ENCODE assay signal across 24 cellular contexts in the genomic region with DNA sequence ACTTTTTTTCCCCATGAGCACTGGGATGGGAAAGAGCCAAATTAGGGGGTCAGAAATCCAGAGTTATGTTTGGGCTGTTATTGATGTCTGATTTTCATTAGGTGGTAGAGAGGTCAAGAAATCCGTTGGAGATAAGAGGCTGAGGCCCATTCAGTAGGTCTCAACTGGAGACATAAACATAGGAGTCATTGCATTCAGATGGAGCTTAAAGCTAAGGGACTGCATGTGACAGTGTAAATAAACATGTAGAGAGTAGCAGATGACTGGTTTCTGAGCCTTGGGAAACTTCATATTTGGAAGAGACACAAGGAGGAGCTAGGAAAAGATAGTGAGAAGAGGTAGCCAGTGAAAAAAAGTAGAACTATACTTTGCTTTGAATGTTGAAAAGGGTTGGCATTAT. TPM values are rescaled to one million over a fixed set of nuclear protein-coding genes. Genes with fewer than 3 reads are reported as not detected.
A peak's percentile ranks its signal among the peaks of the same experiment; 100 is the strongest.
DNase-seq lines count a peak whose midpoint lies in the region; ATAC-seq, FAIRE-seq and TF ChIP-seq lines count a peak whose summit lies in the region.
"Had no signal": no experiment of that assay in that cellular context is flagged by ENCODE, and none has a peak within 500 bp of the region (broad histone marks: within the 10 kb centered on the region; RNA-seq: fewer than 3 reads in every experiment).

No MANE protein-coding gene starts in this region.

- H3K9ac ChIP-seq in trophoblast cell (ENCODE audit: low read length) = no peak overlapping the region

- H3K4me1 ChIP-seq in naive thymus-derived CD4-positive, alpha-beta T cell (ENCODE audit: control insufficient read depth in 2 of 2, insufficient read depth in 2 of 2, low read length in 2 of 2) = peaks cover 54 to 56% of the 10 kb centered on the region in 2 donors
- H3K4me1 ChIP-seq in trophoblast cell (ENCODE audit: control insufficient read depth in 1 of 2, insufficient read depth in 2 of 2, low read length in 2 of 2) = no peaks in the 10 kb centered on the region
- H3K4me1 ChIP-seq: prostate gland, transverse colon had no signal

- WGBS in trophoblast cell (ENCODE audit: extremely low coverage, insufficient coverage, insufficient read length) = no CpG with 5 or more reads among the region's 1 CpG

- POLR2A ChIA-PET in naive thymus-derived CD4-positive, alpha-beta T cell (lab: Charles Lee) = interaction anchor here (0.6 to 5.2 kb wide), 22 partner anchors 8 to 130 kb away, joined by 3 to 54 read pairs (median 8); partner anchors contain the start of gene PTPRC

- H3K9me3 Mint-ChIP-seq in T-helper 1 cell treated with Interleukin-12 subunit alpha and Interleukin-12 subunit beta and Interleukin-4 antibody, amounts not matched to agents 30 μg/mL and 1 μg/mL, for 36 hours = no peaks in the 10 kb centered on the region
- H3K9me3 Mint-ChIP-seq in activated T-helper 1 cell treated with anti-CD3 and anti-CD28 coated beads, Interleukin-12 subunit alpha, Interleukin-12 subunit beta, Interleukin-2, Interleukin-4 antibody, amounts not matched to agents 30 ng/mL and 10 ng/mL and 1 ng/mL, durations not matched to agents 14 hours and 24 hours and 36 hours = no peaks in the 10 kb centered on the region
- H3K9me3 Mint-ChIP-seq in naive thymus-derived CD4-positive, alpha-beta T cell = peaks cover 0 to 2% (median 0%) of the 10 kb centered on the region in 11 donors
- H3K9me3 Mint-ChIP-seq: nephron had no signal

- peaks cover 7 to 12% (median 7%) of the 10 kb centered on the region in 3 experiments for H3K36me3 ChIP-seq in naive thymus-derived CD4-positive, alpha-beta T cell (ENCODE audit: control insufficient read depth in 2 of 3, insufficient read depth in 3 of 3, low read length in 3 of 3)
- no peaks in the 10 kb centered on the region for H3K36me3 ChIP-seq in trophoblast cell (ENCODE audit: control insufficient read depth in 1 of 2, insufficient read depth in 2 of 2, low read length in 2 of 2)
- H3K36me3 ChIP-seq: BE2C, prostate gland, transverse colon had no signal

- H3K27me3 ChIP-seq in naive thymus-derived CD4-positive, alpha-beta T cell (ENCODE audit: control insufficient read depth in 2 of 2, insufficient read depth in 2 of 2, low read length in 2 of 2) = no peaks in the 10 kb centered on the region
- H3K27me3 ChIP-seq in trophoblast cell (ENCODE audit: insufficient read depth, low read length) = no peaks in the 10 kb centered on the region
- H3K27me3 ChIP-seq: BE2C, heart left ventricle, transverse colon had no signal

- H4K12ac ChIP-seq in trophoblast cell (ENCODE audit: low read depth, low read length) = no peak overlapping the region

- CTCF ChIA-PET in naive thymus-derived CD4-positive, alpha-beta T cell (lab: Charles Lee) = interaction anchor here (0.6 to 4.0 kb wide), 14 partner anchors 12 to 1972 kb away, joined by 3 to 27 read pairs (median 3); partner anchors contain the start of gene PTPRC

- H4K91ac ChIP-seq in trophoblast cell (ENCODE audit: low read depth, low read length) = no peak overlapping the region

- no peak overlapping the region for H3K4ac ChIP-seq in trophoblast cell (ENCODE audit: low read depth, low read length)

- H3K36me3 Mint-ChIP-seq in T-helper 1 cell treated with Interleukin-12 subunit alpha and Interleukin-12 subunit beta and Interleukin-4 antibody, amounts not matched to agents 30 μg/mL and 1 μg/mL, for 36 hours (ENCODE audit: low read depth) = peaks cover 46% of the 10 kb centered on the region
- peaks cover 56% of the 10 kb centered on the region for H3K36me3 Mint-ChIP-seq in activated T-helper 1 cell treated with anti-CD3 and anti-CD28 coated beads, Interleukin-12 subunit alpha, Interleukin-12 subunit beta, Interleukin-2, Interleukin-4 antibody, amounts not matched to agents 30 ng/mL and 10 ng/mL and 1 ng/mL, durations not matched to agents 14 hours and 24 hours and 36 hours (ENCODE audit: low read depth)
- peaks cover 20 to 48% (median 39%) of the 10 kb centered on the region in 5 donors for H3K36me3 Mint-ChIP-seq in naive thymus-derived CD4-positive, alpha-beta T cell

- no peak overlapping the region for H2AFZ ChIP-seq in trophoblast cell (ENCODE audit: insufficient read depth, low read length, poor library complexity)

- no peak overlapping the region for H2BK12ac ChIP-seq in trophoblast cell (ENCODE audit: low read length)

- H4K8ac ChIP-seq in trophoblast cell (ENCODE audit: low read depth, low read length) = no peak overlapping the region

- no peaks in the 10 kb centered on the region for H3K9me3 ChIP-seq in naive thymus-derived CD4-positive, alpha-beta T cell (ENCODE audit: control insufficient read depth in 2 of 3, low read length in 3 of 3)
- no peaks in the 10 kb centered on the region for H3K9me3 ChIP-seq in trophoblast cell (ENCODE audit: insufficient read depth, low read depth, low read length)
- H3K9me3 ChIP-seq: BE2C, heart left ventricle, prostate gland, transverse colon had no signal

- H3K14ac ChIP-seq in trophoblast cell (ENCODE audit: low read length) = no peak overlapping the region

- H3K4me1 Mint-ChIP-seq in T-helper 1 cell treated with Interleukin-12 subunit alpha and Interleukin-12 subunit beta and Interleukin-4 antibody, amounts not matched to agents 30 μg/mL and 1 μg/mL, for 36 hours (ENCODE audit: low read depth) = peaks cover 58% of the 10 kb centered on the region
- H3K4me1 Mint-ChIP-seq in activated T-helper 1 cell treated with anti-CD3 and anti-CD28 coated beads, Interleukin-12 subunit alpha, Interleukin-12 subunit beta, Interleukin-2, Interleukin-4 antibody, amounts not matched to agents 30 ng/mL and 10 ng/mL and 1 ng/mL, durations not matched to agents 14 hours and 24 hours and 36 hours (ENCODE audit: low read depth) = peaks cover 72% of the 10 kb centered on the region
- H3K4me1 Mint-ChIP-seq in naive thymus-derived CD4-positive, alpha-beta T cell = peaks cover 41 to 90% (median 72%) of the 10 kb centered on the region in 7 donors
- H3K4me1 Mint-ChIP-seq: nephron had no signal

- H3K23ac ChIP-seq in trophoblast cell (ENCODE audit: low read length) = no peak overlapping the region

- H2AK5ac ChIP-seq in trophoblast cell (ENCODE audit: low read length) = no peak overlapping the region

- peak overlapping the region; percentile 94 for H3K27ac ChIP-seq in naive thymus-derived CD4-positive, alpha-beta T cell (ENCODE audit: low read depth, low read length)
- no peak overlapping the region for H3K27ac ChIP-seq in trophoblast cell (ENCODE audit: low read depth, low read length)
- H3K27ac ChIP-seq: 22Rv1, prostate gland, VCaP had no signal

- peak overlapping the region; percentile 54 for H3K4me3 ChIP-seq in naive thymus-derived CD4-positive, alpha-beta T cell (ENCODE audit: low read length)
- no peak overlapping the region for H3K4me3 ChIP-seq in trophoblast cell (ENCODE audit: low read depth, low read length)
- H3K4me3 ChIP-seq: heart left ventricle, lung, prostate gland, transverse colon had no signal

- FAIRE-seq in GM12891 (lab: Jason Lieb, UNC) = peak; percentile 70
- FAIRE-seq: small intestine had no signal

- TF ChIP-seq POLR2A in GM12891 (IDR thresholded peaks at IDR 0.05; ENCODE audit: low read depth, low read length) = no peak

- H3K4me2 ChIP-seq in trophoblast cell (ENCODE audit: low read length) = no peak overlapping the region

- peak overlapping the region; percentile 79 for H3K27ac Mint-ChIP-seq in T-helper 1 cell treated with Interleukin-12 subunit alpha and Interleukin-12 subunit beta and Interleukin-4 antibody, amounts not matched to agents 30 μg/mL and 1 μg/mL, for 36 hours
- H3K27ac Mint-ChIP-seq in activated T-helper 1 cell treated with anti-CD3 and anti-CD28 coated beads, Interleukin-12 subunit alpha, Interleukin-12 subunit beta, Interleukin-2, Interleukin-4 antibody, amounts not matched to agents 30 ng/mL and 10 ng/mL and 1 ng/mL, durations not matched to agents 14 hours and 24 hours and 36 hours = peak overlapping the region; percentile 90
- peak overlapping the region; percentile 81 to 98 (median 95) for H3K27ac Mint-ChIP-seq in naive thymus-derived CD4-positive, alpha-beta T cell
- H3K27ac Mint-ChIP-seq: endodermal cell, nephron had no signal

- H3K79me2 ChIP-seq in trophoblast cell (ENCODE audit: control insufficient read depth, insufficient read depth, low read length, poor library complexity) = no peaks in the 10 kb centered on the region

- no peak overlapping the region for H2BK5ac ChIP-seq in trophoblast cell (ENCODE audit: low read depth, low read length, poor library complexity)

- no peak overlapping the region for H3K18ac ChIP-seq in trophoblast cell (ENCODE audit: low read length)

- H3K79me1 ChIP-seq in trophoblast cell (ENCODE audit: low read length) = no peaks in the 10 kb centered on the region

- peak overlapping the region; percentile 80 for H3K4me3 Mint-ChIP-seq in T-helper 1 cell treated with Interleukin-12 subunit alpha and Interleukin-12 subunit beta and Interleukin-4 antibody, amounts not matched to agents 30 μg/mL and 1 μg/mL, for 36 hours
- peak overlapping the region; percentile 77 for H3K4me3 Mint-ChIP-seq in activated T-helper 1 cell treated with anti-CD3 and anti-CD28 coated beads, Interleukin-12 subunit alpha, Interleukin-12 subunit beta, Interleukin-2, Interleukin-4 antibody, amounts not matched to agents 30 ng/mL and 10 ng/mL and 1 ng/mL, durations not matched to agents 14 hours and 24 hours and 36 hours
- H3K4me3 Mint-ChIP-seq in naive thymus-derived CD4-positive, alpha-beta T cell = peak overlapping the region; percentile 77 to 96 (median 84)
- H3K4me3 Mint-ChIP-seq: endodermal cell, nephron had no signal

- H3K27me3 Mint-ChIP-seq in T-helper 1 cell treated with Interleukin-12 subunit alpha and Interleukin-12 subunit beta and Interleukin-4 antibody, amounts not matched to agents 30 μg/mL and 1 μg/mL, for 36 hours (ENCODE audit: low read depth) = no peaks in the 10 kb centered on the region
- no peaks in the 10 kb centered on the region for H3K27me3 Mint-ChIP-seq in activated T-helper 1 cell treated with anti-CD3 and anti-CD28 coated beads, Interleukin-12 subunit alpha, Interleukin-12 subunit beta, Interleukin-2, Interleukin-4 antibody, amounts not matched to agents 30 ng/mL and 10 ng/mL and 1 ng/mL, durations not matched to agents 14 hours and 24 hours and 36 hours (ENCODE audit: insufficient read depth)
- no peaks in the 10 kb centered on the region for H3K27me3 Mint-ChIP-seq in naive thymus-derived CD4-positive, alpha-beta T cell

- intact Hi-C loops in activated T-helper 1 cell treated with anti-CD3 and anti-CD28 coated beads, Interleukin-12 subunit alpha, Interleukin-12 subunit beta, Interleukin-2, Interleukin-4 antibody, amounts not matched to agents 30 ng/mL and 10 ng/mL and 1 ng/mL, durations not matched to agents 14 hours and 24 hours and 36 hours (cut with micrococcal nuclease) = no loop called here
- intact Hi-C loops in naive thymus-derived CD4-positive, alpha-beta T cell (cut with micrococcal nuclease) = loop anchor here (1.0 kb wide), 2 partner anchors 8 to 9 kb away; no protein-coding TSS in a partner anchor

- DNase-seq in T-helper 1 cell (no peak), GM12891 (ENCODE audit: insufficient read length, low spot score) (no peak), NCI-H345 treated with DMSO at 0.1 percent for 48 hours (lab: John Stamatoyannopoulos, UW; ENCODE audit: unreplicated experiment) (no peak), trophoblast cell (no peak), D341Med (ENCODE audit: low spot score) (no peak)
- no peak for DNase-seq in activated T-helper 1 cell treated with anti-CD3 and anti-CD28 coated beads, Interleukin-12 subunit alpha, Interleukin-12 subunit beta, Interleukin-2, Interleukin-4 antibody, amounts not matched to agents 30 ng/mL and 10 ng/mL and 1 ng/mL, durations not matched to agents 14 hours and 24 hours and 36 hours (ENCODE audit: low spot score)
- no peak for DNase-seq in naive thymus-derived CD4-positive, alpha-beta T cell
- DNase-seq: amygdala, BE2C, caudate nucleus, endodermal cell, heart left ventricle, KG1, NCI-H1105 treated with DMSO at 0.1 percent for 48 hours, NCI-H2171, NCI-H774, small intestine, transverse colon had no signal

- ATAC-seq in naive thymus-derived CD4-positive, alpha-beta T cell = no peak
- ATAC-seq: heart left ventricle had no signal

- H2BK120ac ChIP-seq in trophoblast cell (ENCODE audit: insufficient read depth, low read length, poor library complexity) = no peak overlapping the region

RNA-seq across cellular contexts. Expression of gene PTPRC, which starts 11.7 kb away (rescaled TPM):
- 55.1 TPM for polyA plus RNA-seq in GM12891 (2012; ENCODE audit: low read depth, missing spikeins)
- 512 and 516 TPM in 2 replicates for total RNA-seq in activated T-helper 1 cell treated with anti-CD3 and anti-CD28 coated beads, Interleukin-12 subunit alpha, Interleukin-12 subunit beta, Interleukin-2, Interleukin-4 antibody, amounts not matched to agents 30 ng/mL and 10 ng/mL and 1 ng/mL, durations not matched to agents 14 hours and 24 hours and 36 hours
- 1,000 to 10,000 TPM in 3 of 5 experiments, 100 to 1,000 TPM in 2; 739 to 1,121 (median 1,015) TPM for total RNA-seq in naive thymus-derived CD4-positive, alpha-beta T cell
- 1,000 to 10,000 TPM; 1,177 to 1,286 TPM for polyA plus RNA-seq in naive thymus-derived CD4-positive, alpha-beta T cell
- polyA plus RNA-seq in trophoblast cell (2013) = not detected in 2 replicates
